ENCODE assay signal across 1 cellular context in the genomic region with DNA sequence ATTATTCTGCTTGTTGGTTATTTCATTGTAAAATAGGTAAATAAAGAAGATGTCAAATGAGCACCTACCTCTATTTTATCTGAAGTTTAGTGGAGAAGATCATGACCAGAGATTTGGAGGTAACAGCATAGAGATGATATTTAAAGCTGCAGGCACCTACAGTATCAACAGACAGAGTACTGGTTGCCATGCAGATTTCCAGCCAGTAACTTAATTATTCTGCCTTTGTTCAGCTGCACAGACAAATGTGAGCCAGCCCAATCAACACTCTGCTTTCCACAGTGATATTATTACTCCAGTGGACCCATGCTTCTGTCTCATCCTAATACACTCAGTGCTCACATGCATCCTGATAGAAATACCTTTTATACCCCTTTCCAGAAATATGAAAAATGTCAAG.
TF ChIP-seq lines count a peak whose summit lies in the region.

No MANE protein-coding gene starts in this region.

TF ChIP-seq in SK-N-SH treated with all-trans-retinoic acid at 6 μM for 48 hours, 23 proteins besides CTCF, POLR2A, EP300 and RAD21 (continued from another document):
- no peak for TF ChIP-seq PATZ1 (CRISPR knock-in tag; IDR thresholded peaks at IDR 0.05; ENCODE audit: borderline replicate concordance)
- TF ChIP-seq ZNF70 (CRISPR knock-in tag; IDR thresholded peaks at IDR 0.05), result no peak
- no peak for TF ChIP-seq ZNF8 (CRISPR knock-in tag; IDR thresholded peaks at IDR 0.05)
TF ChIP-seq in SK-N-SH treated with all-trans-retinoic acid at 6 μM for 48 hours: peak in this region for 0.
